Comparison of ENCODE assay signal across 1 cellular context in genomic region chr1:183416850-183417690, GRCh38.
TF ChIP-seq lines count a peak whose summit lies in the region.

No MANE protein-coding gene starts in this region.

TF ChIP-seq in HEK293, 187 proteins besides CTCF, POLR2A, EP300 and RAD21 (continued from another document):
- TF ChIP-seq KLF9 (tag by site-specific recombination; IDR thresholded peaks at IDR 0.05; ENCODE audit: low read depth) (peak; percentile 29; the same call in 1 of the 2 replicates), EGR2 (tag by site-specific recombination; IDR thresholded peaks at IDR 0.05; ENCODE audit: low read depth) (peak; percentile 87), ZNF777 (tag by site-specific recombination; IDR thresholded peaks at IDR 0.05; ENCODE audit: borderline replicate concordance) (no peak)
